In genomic region chr3:49687419-49687795, GRCh38 we compare ENCODE assay signal across 9 cellular contexts. TPM values are rescaled to one million over a fixed set of nuclear protein-coding genes. Genes with fewer than 3 reads are reported as not detected.
DNase-seq lines count a peak whose midpoint lies in the region; ATAC-seq, FAIRE-seq and TF ChIP-seq lines count a peak whose summit lies in the region.
"Not testable (repeated sequence)": the region's sequence is repeated elsewhere in the genome, so short reads cannot be mapped to it uniquely, and the experiment has no call there.
"Had no signal": no experiment of that assay in that cellular context is flagged by ENCODE, and none has a peak within 500 bp of the region (broad histone marks: within the 10 kb centered on the region; RNA-seq: fewer than 3 reads in every experiment).

No MANE protein-coding gene starts in this region.

- not testable (repeated sequence) for H3K9ac ChIP-seq in H1 (replicated peaks in 1 of 4; ENCODE audit: extremely low read depth in 1 of 4, low read depth in 3 of 4, low read length in 3 of 4); iPS-18a (ENCODE audit: low read length); parathyroid adenoma

- not testable (repeated sequence) for H2BK15ac ChIP-seq in H1 (ENCODE audit: low read length)

- H3K23me2 ChIP-seq in H1 (ENCODE audit: low read depth, low read length) = peaks cover 14% of the 10 kb centered on the region

- CTCF ChIA-PET in activated naive CD4-positive, alpha-beta T cell treated with anti-CD3 and anti-CD28 coated beads, Interleukin-2, amount 10 ng/mL, durations not matched to agents 7 days and 5 days (lab: Charles Lee); H1 (lab: Charles Lee; ENCODE audit: partially characterized antibody); naive thymus-derived CD4-positive, alpha-beta T cell (lab: Charles Lee): not testable (repeated sequence)

- H2BK120ac ChIP-seq in H1 (replicated peaks; ENCODE audit: low read depth, low read length) = not testable (repeated sequence)

- H3K4me3 ChIP-seq in GM23338 (peak overlapping the region; percentile 77), H1 (ENCODE audit: extremely low read depth in 1 of 4, insufficient read depth in 2 of 4, low read depth in 3 of 4, low read length in 4 of 4) (peak overlapping the region; percentile 49 to 74 (median 52); a peak in 7 of 8 replicates), iPS-18a (ENCODE audit: low read length) (peak overlapping the region; percentile 75)
- H3K4me3 ChIP-seq in naive thymus-derived CD4-positive, alpha-beta T cell (ENCODE audit: low read length); parathyroid adenoma (ENCODE audit: low read depth, low read length): not testable (repeated sequence)

- POLR2A ChIA-PET in H1 (lab: Charles Lee; ENCODE audit: partially characterized antibody) = interaction anchor here (2.6 kb wide), 1 partner anchor 31 kb away, joined by 12 read pairs; the partner anchor contains the start of gene AMIGO3
- POLR2A ChIA-PET in naive thymus-derived CD4-positive, alpha-beta T cell (lab: Charles Lee) = not testable (repeated sequence)

- H2BK20ac ChIP-seq in H1 (ENCODE audit: low read length) = not testable (repeated sequence)

- H3K36me3 Mint-ChIP-seq in GM23338 (ENCODE audit: low read depth) = peaks cover 18% of the 10 kb centered on the region; the same call in 2 of the 3 replicates
- not testable (repeated sequence) for H3K36me3 Mint-ChIP-seq in T-helper 17 cell (ENCODE audit: low read depth); naive thymus-derived CD4-positive, alpha-beta T cell
- peaks cover 14% of the 10 kb centered on the region for H3K36me3 Mint-ChIP-seq in activated naive CD4-positive, alpha-beta T cell treated with anti-CD3 and anti-CD28 coated beads, Interleukin-2, amount 10 ng/mL, durations not matched to agents 7 days and 5 days

- not testable (repeated sequence) for DNase-seq in GM23338 (ENCODE audit: low spot score); T-helper 17 cell; activated naive CD4-positive, alpha-beta T cell treated with anti-CD3 and anti-CD28 coated beads, Interleukin-2, amount 10 ng/mL, durations not matched to agents 7 days and 5 days; H1 (ENCODE audit: low read depth in 1 of 2, low spot score in 2 of 2); naive thymus-derived CD4-positive, alpha-beta T cell

- not testable (repeated sequence) for H3K79me2 ChIP-seq in GM23338 (replicated peaks; ENCODE audit: insufficient read depth); H1 (ENCODE audit: control insufficient read depth in 1 of 2, insufficient read depth in 2 of 2, low read length in 2 of 2); parathyroid adenoma

- not testable (repeated sequence) for H4K5ac ChIP-seq in H1 (ENCODE audit: insufficient read length, low read depth, low read length)

- H3K18ac ChIP-seq in H1 (ENCODE audit: extremely low read depth, low read length) = not testable (repeated sequence)

- not testable (repeated sequence) for H2BK5ac ChIP-seq in H1 (ENCODE audit: low read depth, low read length)

- not testable (repeated sequence) for TF ChIP-seq RAD21 in H1 (IDR thresholded peaks at IDR 0.05 in 1 of 2, conservative IDR thresholded peaks at IDR 0.05 in 1 of 2; ENCODE audit: low read depth in 2 of 2, low read length in 2 of 2)

- WGBS in H1 (ENCODE audit: extremely low coverage in 1 of 2, insufficient coverage in 1 of 2, insufficient read length in 1 of 2, insufficient replicate concordance in 2 of 2, low coverage in 1 of 2, low lambda C conversion rate in 2 of 2, missing lambda C conversion rate in 1 of 2), 2 experiments = 74% methylated on average over 8 of the region's 13 CpGs; no CpG with 5 or more reads in 1 of the 2 experiments

- not testable (repeated sequence) for H3K9me2 ChIP-seq in GM23338 (ENCODE audit: insufficient read depth)

- H4K20me1 ChIP-seq in GM23338 (replicated peaks; ENCODE audit: insufficient read depth); H1 (replicated peaks in 1 of 2; ENCODE audit: control insufficient read depth in 1 of 2, insufficient read depth in 2 of 2, low read length in 2 of 2): not testable (repeated sequence)

- not testable (repeated sequence) for H3F3A ChIP-seq in GM23338 (replicated peaks; ENCODE audit: low read depth)

- ATAC-seq in GM23338; T-helper 17 cell; naive thymus-derived CD4-positive, alpha-beta T cell: not testable (repeated sequence)

- H3K4me1 Mint-ChIP-seq in GM23338 (peaks cover 18% of the 10 kb centered on the region), T-helper 17 cell (peaks cover 25% of the 10 kb centered on the region)
- peaks cover 43% of the 10 kb centered on the region for H3K4me1 Mint-ChIP-seq in activated naive CD4-positive, alpha-beta T cell treated with anti-CD3 and anti-CD28 coated beads, Interleukin-2, amount 10 ng/mL, durations not matched to agents 7 days and 5 days
- peaks cover 12 to 43% (median 31%) of the 10 kb centered on the region in 7 donors for H3K4me1 Mint-ChIP-seq in naive thymus-derived CD4-positive, alpha-beta T cell

- not testable (repeated sequence) for H3K56ac ChIP-seq in H1 (replicated peaks; ENCODE audit: insufficient read length, low read depth, low read length)

- not testable (repeated sequence) for H2AFZ ChIP-seq in GM23338; H1 (ENCODE audit: low read length); parathyroid adenoma

- not testable (repeated sequence) for H4K8ac ChIP-seq in H1 (ENCODE audit: extremely low read depth, insufficient read depth, low read length)

- not testable (repeated sequence) for TF ChIP-seq EP300 in H1 (IDR thresholded peaks at IDR 0.05; ENCODE audit: borderline replicate concordance in 1 of 2, low read depth in 2 of 2, low read length in 2 of 2)

- not testable (repeated sequence) for FAIRE-seq in H1 (lab: Jason Lieb, UNC)

- not testable (repeated sequence) for H3K23ac ChIP-seq in H1 (ENCODE audit: insufficient read length)

- H4K91ac ChIP-seq in H1 (replicated peaks; ENCODE audit: insufficient read length, low read length) = not testable (repeated sequence)

- H3K27me3 Mint-ChIP-seq in GM23338 (ENCODE audit: insufficient read depth, low read depth, poor library complexity) = peaks cover 16% of the 10 kb centered on the region
- not testable (repeated sequence) for H3K27me3 Mint-ChIP-seq in T-helper 17 cell; naive thymus-derived CD4-positive, alpha-beta T cell
- peaks cover 45% of the 10 kb centered on the region for H3K27me3 Mint-ChIP-seq in activated naive CD4-positive, alpha-beta T cell treated with anti-CD3 and anti-CD28 coated beads, Interleukin-2, amount 10 ng/mL, durations not matched to agents 7 days and 5 days

- peak overlapping the region; percentile 83 for H3K4me3 Mint-ChIP-seq in GM23338
- H3K4me3 Mint-ChIP-seq in T-helper 17 cell = peak overlapping the region; percentile 71
- peak overlapping the region; percentile 23 for H3K4me3 Mint-ChIP-seq in activated naive CD4-positive, alpha-beta T cell treated with anti-CD3 and anti-CD28 coated beads, Interleukin-2, amount 10 ng/mL, durations not matched to agents 7 days and 5 days
- H3K4me3 Mint-ChIP-seq in naive thymus-derived CD4-positive, alpha-beta T cell = peak overlapping the region in 8 of 10 donors; percentile 36 to 99 (median 76)

- peak overlapping the region; percentile 71 for H3K27ac ChIP-seq in 22Rv1
- not testable (repeated sequence) for H3K27ac ChIP-seq in GM23338 (ENCODE audit: low read depth); H1 (ENCODE audit: low read depth, low read length); iPS-18a (ENCODE audit: low read length); naive thymus-derived CD4-positive, alpha-beta T cell (ENCODE audit: low read depth, low read length); parathyroid adenoma

- TF ChIP-seq CTCF in 22Rv1 (IDR thresholded peaks at IDR 0.05); GM23338 (conservative IDR thresholded peaks at IDR 0.05; ENCODE audit: low read depth in 2 of 2); H1 (IDR thresholded peaks at IDR 0.05; ENCODE audit: control extremely low read depth in 1 of 3, insufficient read depth in 1 of 3, low read depth in 1 of 3, low read length in 3 of 3); parathyroid adenoma (IDR thresholded peaks at IDR 0.05): not testable (repeated sequence)

- H2AK5ac ChIP-seq in H1 (ENCODE audit: low read depth, low read length) = not testable (repeated sequence)

- peak overlapping the region; percentile 95 for H3K4me2 ChIP-seq in GM23338
- peak overlapping the region; percentile 77 to 99 for H3K4me2 ChIP-seq in H1 (ENCODE audit: insufficient read depth in 1 of 2, low read depth in 2 of 2, low read length in 2 of 2)
- peak overlapping the region; percentile 65 for H3K4me2 ChIP-seq in parathyroid adenoma (ENCODE audit: low read length)

- H2BK12ac ChIP-seq in H1 (ENCODE audit: low read depth, low read length) = not testable (repeated sequence)

- H3K9me3 ChIP-seq in T-helper 17 cell (ENCODE audit: control insufficient read depth, low read length, poor library complexity, severe bottlenecking); H1 (ENCODE audit: insufficient read depth in 2 of 2, low read depth in 1 of 2, low read length in 1 of 2); iPS-18a (ENCODE audit: control insufficient read depth, low read depth, low read length); naive thymus-derived CD4-positive, alpha-beta T cell (ENCODE audit: control insufficient read depth in 2 of 3, low read length in 3 of 3); parathyroid adenoma (ENCODE audit: control insufficient read depth, low read length): not testable (repeated sequence)

- not testable (repeated sequence) for TF ChIP-seq POLR2A in H1 (IDR thresholded peaks at IDR 0.05; ENCODE audit: control extremely low read depth in 1 of 2, low read depth in 2 of 2, low read length in 2 of 2)

- H3K36me3 ChIP-seq in GM23338 (ENCODE audit: insufficient read depth); parathyroid adenoma (ENCODE audit: control insufficient read depth, insufficient read depth, low read length): not testable (repeated sequence)
- peaks cover 14 to 15% (median 15%) of the 10 kb centered on the region in 4 experiments for H3K36me3 ChIP-seq in H1 (ENCODE audit: control insufficient read depth in 2 of 4, insufficient read depth in 4 of 4, low read length in 3 of 4)
- peaks cover 14% of the 10 kb centered on the region for H3K36me3 ChIP-seq in iPS-18a (ENCODE audit: control insufficient read depth, low read depth, low read length)
- H3K36me3 ChIP-seq in naive thymus-derived CD4-positive, alpha-beta T cell (ENCODE audit: control insufficient read depth in 2 of 3, insufficient read depth in 3 of 3, low read length in 3 of 3) = peaks cover 0 to 23% (median 0%) of the 10 kb centered on the region in 3 experiments

- H3K9me3 Mint-ChIP-seq in GM23338; activated naive CD4-positive, alpha-beta T cell treated with anti-CD3 and anti-CD28 coated beads, Interleukin-2, amount 10 ng/mL, durations not matched to agents 7 days and 5 days; naive thymus-derived CD4-positive, alpha-beta T cell: not testable (repeated sequence)

- intact Hi-C loops in naive thymus-derived CD4-positive, alpha-beta T cell (cut with micrococcal nuclease) = loop anchor here in 1 of 2 donors (5.0 kb wide), 1 partner anchor 35 kb away; the partner anchor contains the start of gene GMPPB

- H3K14ac ChIP-seq in H1 (ENCODE audit: insufficient read length) = not testable (repeated sequence)

- H3K79me1 ChIP-seq in H1 (ENCODE audit: low read depth, low read length) = not testable (repeated sequence)

- not testable (repeated sequence) for H3K4ac ChIP-seq in H1 (replicated peaks; ENCODE audit: insufficient read length, low read depth, low read length)

- peak overlapping the region; percentile 92 for H3K27ac Mint-ChIP-seq in GM23338
- H3K27ac Mint-ChIP-seq in T-helper 17 cell; activated naive CD4-positive, alpha-beta T cell treated with anti-CD3 and anti-CD28 coated beads, Interleukin-2, amount 10 ng/mL, durations not matched to agents 7 days and 5 days: not testable (repeated sequence)
- peak overlapping the region in 2 of 9 donors; percentile 31 to 46 for H3K27ac Mint-ChIP-seq in naive thymus-derived CD4-positive, alpha-beta T cell

- not testable (repeated sequence) for H3K4me1 ChIP-seq in GM23338 (ENCODE audit: insufficient read depth); H1 (replicated peaks in 1 of 4; ENCODE audit: control insufficient read depth in 3 of 4, insufficient read depth in 4 of 4, low read length in 3 of 4); iPS-18a (ENCODE audit: control insufficient read depth, low read depth, low read length)
- H3K4me1 ChIP-seq in naive thymus-derived CD4-positive, alpha-beta T cell (ENCODE audit: control insufficient read depth in 2 of 2, insufficient read depth in 2 of 2, low read length in 2 of 2) = peaks cover 6 to 13% of the 10 kb centered on the region in 2 donors
- H3K4me1 ChIP-seq in parathyroid adenoma = peaks cover 18% of the 10 kb centered on the region

- H3K27me3 ChIP-seq in GM23338 (ENCODE audit: insufficient read depth); H1 (replicated peaks in 1 of 4; ENCODE audit: control insufficient read depth in 3 of 4, extremely low read depth in 1 of 4, insufficient read depth in 3 of 4, low read length in 3 of 4); iPS-18a (ENCODE audit: control insufficient read depth, insufficient read depth, low read length); naive thymus-derived CD4-positive, alpha-beta T cell (ENCODE audit: control insufficient read depth in 2 of 2, insufficient read depth in 2 of 2, low read length in 2 of 2); parathyroid adenoma (ENCODE audit: control insufficient read depth, insufficient read depth, low read length): not testable (repeated sequence)

RNA-seq across cellular contexts. Expression of gene MST1, which starts 1.9 kb away (rescaled TPM):
- total RNA-seq in GM23338 (2014; rRNA removed; shearing (Covaris generic)) = 8.7 and 11.1 TPM in 2 replicates
- polyA plus RNA-seq in GM23338 (2016; fragmentation: Nextera tagmentation; extraction: Ambion mirVana) (5.0 and 5.9 TPM in 2 replicates), H1 (2011; rRNA removed) (9.5 and 14.2 TPM in 2 replicates)
- total RNA-seq in T-helper 17 cell = 10 to 100 TPM in 1 of 2 donors, 1 to 10 TPM in 1; 7.5 to 11.3 TPM
- 6.2 and 8.5 TPM in 2 replicates for total RNA-seq in H1 (2021; fragmentation: NEBNext Ultra II Directional; extraction: Animal tissue kit (Norgen Biotek cat#: 25700))
- 13.9 TPM for polyA plus RNA-seq in H1 (2011; cell fraction: cytosol; rRNA removed)
- 85.9 TPM for polyA plus RNA-seq in H1 (2011; cell fraction: nucleus; rRNA removed)
- polyA plus RNA-seq in H1 (2012, experiment 1 of 2) = 9.0 to 11.8 TPM (median 9.3 TPM) in 4 replicates
- polyA plus RNA-seq in H1 (2012, experiment 2 of 2) = 4.6 TPM
- polyA plus RNA-seq in H1 (2013, experiment 1 of 2) = 8.6 TPM
- polyA plus RNA-seq in H1 (2013, experiment 2 of 2) = 7.0 TPM
- 6.0 and 7.3 TPM in 2 replicates for polyA minus RNA-seq in H1 (2011; rRNA and poly(A)+ RNA removed)
- 13.4 TPM for polyA minus RNA-seq in H1 (2011; cell fraction: cytosol; rRNA and poly(A)+ RNA removed)
- polyA minus RNA-seq in H1 (2011; cell fraction: nucleus; rRNA and poly(A)+ RNA removed) = 23.3 TPM
- total RNA-seq in naive thymus-derived CD4-positive, alpha-beta T cell = 10 to 100 TPM in 3 of 5 experiments, 1 to 10 TPM in 2; 7.9 to 12.8 (median 10.0) TPM
- polyA plus RNA-seq in naive thymus-derived CD4-positive, alpha-beta T cell = 1 to 10 TPM in 1 of 2 donors, under 1 TPM in 1; 0.90 to 1.0 TPM

RNA-seq across cellular contexts. Expression of gene RNF123, which starts 1.9 kb away (rescaled TPM):
- 24.4 and 32.5 TPM in 2 replicates for total RNA-seq in GM23338 (2014; rRNA removed; shearing (Covaris generic))
- polyA plus RNA-seq in GM23338 (2016; fragmentation: Nextera tagmentation; extraction: Ambion mirVana) (13.2 and 14.6 TPM in 2 replicates), H1 (2011; rRNA removed) (57.7 and 71.5 TPM in 2 replicates)
- total RNA-seq in T-helper 17 cell = 10 to 100 TPM; 37.7 to 45.1 TPM
- total RNA-seq in H1 (2021; fragmentation: NEBNext Ultra II Directional; extraction: Animal tissue kit (Norgen Biotek cat#: 25700)) = 30.5 and 34.2 TPM in 2 replicates
- polyA plus RNA-seq in H1 (2011; cell fraction: cytosol; rRNA removed) = 42.3 TPM
- polyA plus RNA-seq in H1 (2011; cell fraction: nucleus; rRNA removed) = 154 TPM
- polyA plus RNA-seq in H1 (2012, experiment 1 of 2) = 14.4 to 33.7 TPM (median 28.7 TPM) in 4 replicates
- polyA plus RNA-seq in H1 (2012, experiment 2 of 2) = 25.2 TPM
- 25.4 TPM for polyA plus RNA-seq in H1 (2013, experiment 1 of 2)
- 26.8 TPM for polyA plus RNA-seq in H1 (2013, experiment 2 of 2)
- polyA minus RNA-seq in H1 (2011; rRNA and poly(A)+ RNA removed) = 49.8 TPM in 2 replicates
- 26.6 TPM for polyA minus RNA-seq in H1 (2011; cell fraction: cytosol; rRNA and poly(A)+ RNA removed)
- 51.9 TPM for polyA minus RNA-seq in H1 (2011; cell fraction: nucleus; rRNA and poly(A)+ RNA removed)
- total RNA-seq in naive thymus-derived CD4-positive, alpha-beta T cell = 10 to 100 TPM; 34.5 to 77.2 (median 50.7) TPM
- polyA plus RNA-seq in naive thymus-derived CD4-positive, alpha-beta T cell = 10 to 100 TPM in 1 of 2 donors, 1 to 10 TPM in 1; 8.3 to 19.7 TPM

RNA-seq across cellular contexts. Expression of gene APEH, which starts 13.3 kb away (rescaled TPM):
- 202 and 264 TPM in 2 replicates for total RNA-seq in GM23338 (2014; rRNA removed; shearing (Covaris generic))
- polyA plus RNA-seq in GM23338 (2016; fragmentation: Nextera tagmentation; extraction: Ambion mirVana) = 170 and 178 TPM in 2 replicates
- 10 to 100 TPM; 61.2 to 71.0 TPM for total RNA-seq in T-helper 17 cell
- 222 and 236 TPM in 2 replicates for total RNA-seq in H1 (2021; fragmentation: NEBNext Ultra II Directional; extraction: Animal tissue kit (Norgen Biotek cat#: 25700))
- 260 and 275 TPM in 2 replicates for polyA plus RNA-seq in H1 (2011; rRNA removed)
- polyA plus RNA-seq in H1 (2011; cell fraction: cytosol; rRNA removed) = 237 TPM
- 509 TPM for polyA plus RNA-seq in H1 (2011; cell fraction: nucleus; rRNA removed)
- 188 to 293 TPM (median 261 TPM) in 4 replicates for polyA plus RNA-seq in H1 (2012, experiment 1 of 2)
- 246 TPM for polyA plus RNA-seq in H1 (2012, experiment 2 of 2)
- 99.8 TPM for polyA plus RNA-seq in H1 (2013, experiment 1 of 2)
- 92.7 TPM for polyA plus RNA-seq in H1 (2013, experiment 2 of 2)
- 303 and 366 TPM in 2 replicates for polyA minus RNA-seq in H1 (2011; rRNA and poly(A)+ RNA removed)
- polyA minus RNA-seq in H1 (2011; cell fraction: cytosol; rRNA and poly(A)+ RNA removed) = 156 TPM
- 198 TPM for polyA minus RNA-seq in H1 (2011; cell fraction: nucleus; rRNA and poly(A)+ RNA removed)
- 100 to 1,000 TPM in 2 of 5 experiments, 10 to 100 TPM in 3; 75.5 to 151 (median 99.1) TPM for total RNA-seq in naive thymus-derived CD4-positive, alpha-beta T cell
- polyA plus RNA-seq in naive thymus-derived CD4-positive, alpha-beta T cell = 100 to 1,000 TPM; 103 to 151 TPM

RNA-seq across cellular contexts. Expression of gene AMIGO3, which starts 32.1 kb away (rescaled TPM):
- 8.2 and 10.4 TPM in 2 replicates for total RNA-seq in GM23338 (2014; rRNA removed; shearing (Covaris generic))
- polyA plus RNA-seq in GM23338 (2016; fragmentation: Nextera tagmentation; extraction: Ambion mirVana) (2.9 and 3.5 TPM in 2 replicates), H1 (2011; rRNA removed) (8.8 and 13.1 TPM in 2 replicates)
- under 1 TPM in 1 of 2 donors, not detected in 1; 0.99 TPM for total RNA-seq in T-helper 17 cell
- 1.6 and 2.9 TPM in 2 replicates for total RNA-seq in H1 (2021; fragmentation: NEBNext Ultra II Directional; extraction: Animal tissue kit (Norgen Biotek cat#: 25700))
- polyA plus RNA-seq in H1 (2011; cell fraction: cytosol; rRNA removed) = 5.9 TPM
- polyA plus RNA-seq in H1 (2011; cell fraction: nucleus; rRNA removed) = 7.3 TPM
- polyA plus RNA-seq in H1 (2012, experiment 1 of 2) = 3.7 to 6.4 TPM (median 6.0 TPM) in 4 replicates
- 5.3 TPM for polyA plus RNA-seq in H1 (2012, experiment 2 of 2)
- 7.9 TPM for polyA plus RNA-seq in H1 (2013, experiment 1 of 2)
- polyA plus RNA-seq in H1 (2013, experiment 2 of 2) = 7.7 TPM
- 3.1 and 3.4 TPM in 2 replicates for polyA minus RNA-seq in H1 (2011; rRNA and poly(A)+ RNA removed)
- polyA minus RNA-seq in H1 (2011; cell fraction: cytosol; rRNA and poly(A)+ RNA removed) = 8.0 TPM
- polyA minus RNA-seq in H1 (2011; cell fraction: nucleus; rRNA and poly(A)+ RNA removed) = 14.2 TPM
- 1 to 10 TPM in 1 of 5 experiments, under 1 TPM in 2, not detected in 2; 0.16 to 1.8 (median 0.24) TPM for total RNA-seq in naive thymus-derived CD4-positive, alpha-beta T cell
- under 1 TPM in 1 of 2 donors, not detected in 1; 0.58 TPM for polyA plus RNA-seq in naive thymus-derived CD4-positive, alpha-beta T cell
- total RNA-seq: IMR-90 had no signal

RNA-seq across cellular contexts. Expression of gene GMPPB, which starts 36.3 kb away (rescaled TPM):
- total RNA-seq in GM23338 (2014; rRNA removed; shearing (Covaris generic)) = 29.4 and 36.1 TPM in 2 replicates
- polyA plus RNA-seq in GM23338 (2016; fragmentation: Nextera tagmentation; extraction: Ambion mirVana) (7.8 and 10.2 TPM in 2 replicates), H1 (2011; rRNA removed) (20.9 and 26.6 TPM in 2 replicates)
- total RNA-seq in T-helper 17 cell = 10 to 100 TPM; 42.9 to 61.9 TPM
- total RNA-seq in H1 (2021; fragmentation: NEBNext Ultra II Directional; extraction: Animal tissue kit (Norgen Biotek cat#: 25700)) = 23.9 and 24.0 TPM in 2 replicates
- polyA plus RNA-seq in H1 (2011; cell fraction: cytosol; rRNA removed) = 22.7 TPM
- 27.5 TPM for polyA plus RNA-seq in H1 (2011; cell fraction: nucleus; rRNA removed)
- 11.9 to 25.8 TPM (median 24.2 TPM) in 4 replicates for polyA plus RNA-seq in H1 (2012, experiment 1 of 2)
- polyA plus RNA-seq in H1 (2012, experiment 2 of 2) = 21.9 TPM
- 8.3 TPM for polyA plus RNA-seq in H1 (2013, experiment 1 of 2)
- 9.1 TPM for polyA plus RNA-seq in H1 (2013, experiment 2 of 2)
- polyA minus RNA-seq in H1 (2011; rRNA and poly(A)+ RNA removed) = 24.6 and 27.9 TPM in 2 replicates
- 15.9 TPM for polyA minus RNA-seq in H1 (2011; cell fraction: cytosol; rRNA and poly(A)+ RNA removed)
- 27.7 TPM for polyA minus RNA-seq in H1 (2011; cell fraction: nucleus; rRNA and poly(A)+ RNA removed)
- total RNA-seq in naive thymus-derived CD4-positive, alpha-beta T cell = 10 to 100 TPM; 38.3 to 60.4 (median 43.9) TPM
- 10 to 100 TPM; 14.9 to 18.1 TPM for polyA plus RNA-seq in naive thymus-derived CD4-positive, alpha-beta T cell

Comparison
In these comparisons a context has a peak if more than half of its experiments do, and no peak if none do; other contexts are left out.
1. H3K4me3 Mint-ChIP-seq: peak in every context shown above with its lines; median percentile 83 in GM23338; 76 in naive thymus-derived CD4-positive, alpha-beta T cell; 71 in T-helper 17 cell; 23 in activated naive CD4-positive, alpha-beta T cell treated with anti-CD3 and anti-CD28 coated beads, Interleukin-2, amount 10 ng/mL, durations not matched to agents 7 days and 5 days.